ENCODE assay signal across 1 cellular context in genomic region chr13:38980628-38981078, GRCh38.
TF ChIP-seq lines count a peak whose summit lies in the region.

No MANE protein-coding gene starts in this region.

TF ChIP-seq in H1, 55 proteins besides CTCF, POLR2A, EP300 and RAD21:
- TF ChIP-seq ZNF274 (IDR thresholded peaks at IDR 0.05; ENCODE audit: borderline replicate concordance, extremely low read depth, low read length) (no peak), NRF1 (IDR thresholded peaks at IDR 0.05; ENCODE audit: low read depth, low read length) (no peak), MAFK (IDR thresholded peaks at IDR 0.05; ENCODE audit: low read depth, low read length) (no peak), JUN (IDR thresholded peaks at IDR 0.05; ENCODE audit: low read depth, low read length) (no peak), SIX5 (IDR thresholded peaks at IDR 0.05; ENCODE audit: low read depth, low read length) (no peak), GTF2F1 (IDR thresholded peaks at IDR 0.05; ENCODE audit: borderline replicate concordance, low read depth, low read length) (no peak), FOSL1 (IDR thresholded peaks at IDR 0.05; ENCODE audit: insufficient read depth, low read depth, low read length) (no peak), KDM4A (IDR thresholded peaks at IDR 0.05; ENCODE audit: low read depth, low read length, severe bottlenecking) (no peak), PHF8 (conservative IDR thresholded peaks at IDR 0.05; ENCODE audit: low read depth, low read length) (no peak), SP1 (IDR thresholded peaks at IDR 0.05; ENCODE audit: low read depth, low read length) (no peak)
